In the genomic region with DNA sequence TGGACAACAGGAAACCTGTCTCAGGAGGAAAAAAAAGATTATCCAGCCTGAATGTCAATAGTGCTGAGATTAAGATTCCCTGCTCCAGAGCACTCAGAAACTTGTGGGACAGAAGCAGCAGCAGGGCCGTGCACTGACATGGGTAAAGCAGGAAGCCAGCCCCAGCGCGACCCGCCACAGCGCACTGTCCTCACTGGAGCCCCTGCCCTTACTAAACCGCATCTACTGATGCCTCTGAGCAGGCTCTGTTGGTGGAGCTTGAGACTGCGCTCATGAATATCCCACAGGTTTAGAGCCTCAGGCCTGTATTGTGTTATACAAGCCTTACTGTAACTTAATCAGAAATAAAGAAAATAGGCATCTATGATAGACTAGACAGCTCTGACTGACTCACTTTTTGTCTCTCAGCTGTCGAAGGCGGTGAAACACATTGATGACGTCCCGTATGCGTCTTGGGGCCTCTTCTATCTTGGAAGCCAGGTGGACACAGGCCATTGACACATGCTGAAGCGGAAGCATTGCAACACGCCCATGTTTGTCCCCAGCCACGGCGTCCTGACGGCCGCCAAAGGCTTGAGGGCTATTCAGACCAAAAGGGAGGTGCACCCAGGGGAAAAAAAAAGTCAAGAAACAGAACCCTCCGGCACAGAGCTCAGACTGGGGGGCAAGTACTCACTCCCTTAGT, we compare ENCODE assay signal across 1 cellular context.
TF ChIP-seq lines count a peak whose summit lies in the region.

No MANE protein-coding gene starts in this region.

TF ChIP-seq in GM23338, 12 proteins besides CTCF, POLR2A, EP300 and RAD21 (continued from another document):
- TF ChIP-seq, protein P1, sequence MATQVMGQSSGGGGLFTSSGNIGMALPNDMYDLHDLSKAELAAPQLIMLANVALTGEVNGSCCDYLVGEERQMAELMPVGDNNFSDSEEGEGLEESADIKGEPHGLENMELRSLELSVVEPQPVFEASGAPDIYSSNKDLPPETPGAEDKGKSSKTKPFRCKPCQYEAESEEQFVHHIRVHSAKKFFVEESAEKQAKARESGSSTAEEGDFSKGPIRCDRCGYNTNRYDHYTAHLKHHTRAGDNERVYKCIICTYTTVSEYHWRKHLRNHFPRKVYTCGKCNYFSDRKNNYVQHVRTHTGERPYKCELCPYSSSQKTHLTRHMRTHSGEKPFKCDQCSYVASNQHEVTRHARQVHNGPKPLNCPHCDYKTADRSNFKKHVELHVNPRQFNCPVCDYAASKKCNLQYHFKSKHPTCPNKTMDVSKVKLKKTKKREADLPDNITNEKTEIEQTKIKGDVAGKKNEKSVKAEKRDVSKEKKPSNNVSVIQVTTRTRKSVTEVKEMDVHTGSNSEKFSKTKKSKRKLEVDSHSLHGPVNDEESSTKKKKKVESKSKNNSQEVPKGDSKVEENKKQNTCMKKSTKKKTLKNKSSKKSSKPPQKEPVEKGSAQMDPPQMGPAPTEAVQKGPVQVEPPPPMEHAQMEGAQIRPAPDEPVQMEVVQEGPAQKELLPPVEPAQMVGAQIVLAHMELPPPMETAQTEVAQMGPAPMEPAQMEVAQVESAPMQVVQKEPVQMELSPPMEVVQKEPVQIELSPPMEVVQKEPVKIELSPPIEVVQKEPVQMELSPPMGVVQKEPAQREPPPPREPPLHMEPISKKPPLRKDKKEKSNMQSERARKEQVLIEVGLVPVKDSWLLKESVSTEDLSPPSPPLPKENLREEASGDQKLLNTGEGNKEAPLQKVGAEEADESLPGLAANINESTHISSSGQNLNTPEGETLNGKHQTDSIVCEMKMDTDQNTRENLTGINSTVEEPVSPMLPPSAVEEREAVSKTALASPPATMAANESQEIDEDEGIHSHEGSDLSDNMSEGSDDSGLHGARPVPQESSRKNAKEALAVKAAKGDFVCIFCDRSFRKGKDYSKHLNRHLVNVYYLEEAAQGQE (IDR thresholded peaks at IDR 0.05; ENCODE audit: unreplicated experiment), result no peak
- TF ChIP-seq CREB1 (CRISPR knock-in tag; IDR thresholded peaks at IDR 0.05; ENCODE audit: low read depth), result no peak
